In genomic region chr14:91009501-91010152, GRCh38 we compare ENCODE assay signal across 8 cellular contexts. TPM values are rescaled to one million over a fixed set of nuclear protein-coding genes. Genes with fewer than 3 reads are reported as not detected.
A peak's percentile ranks its signal among the peaks of the same experiment; 100 is the strongest.
DNase-seq lines count a peak whose midpoint lies in the region; ATAC-seq, FAIRE-seq and TF ChIP-seq lines count a peak whose summit lies in the region.

No MANE protein-coding gene starts in this region.

- peaks cover 28 to 41% (median 36%) of the 10 kb centered on the region in 3 donors for H3K4me1 Mint-ChIP-seq in IgD-negative memory B cell

- H3K9me3 Mint-ChIP-seq in IgD-negative memory B cell, result peaks cover 0 to 4% (median 0%) of the 10 kb centered on the region in 3 donors

- no peak overlapping the region for H3K4me3 ChIP-seq in esophagus squamous epithelium

- peak overlapping the region; percentile 54 to 80 (median 71) for H3K27ac Mint-ChIP-seq in IgD-negative memory B cell

- peak; percentile 90 for FAIRE-seq in GM12892 (lab: Jason Lieb, UNC)

- no peaks in the 10 kb centered on the region for H3K9me3 ChIP-seq in esophagus squamous epithelium

- H3K4me1 ChIP-seq in esophagus squamous epithelium, result peaks cover 4 to 71% (median 20%) of the 10 kb centered on the region in 3 donors

- 80 to 90% methylated on average over 3 of the region's 3 CpGs for WGBS in esophagus squamous epithelium, 2 donors

- peak; percentile 88 for ATAC-seq in GM21526 (IDR thresholded peaks at IDR 0.05; ENCODE audit: low FRiP score, unreplicated experiment)

- no peaks in the 10 kb centered on the region for H3K27me3 Mint-ChIP-seq in IgD-negative memory B cell

- H3K4me3 Mint-ChIP-seq in IgD-negative memory B cell, result peak overlapping the region; percentile 32 to 89 (median 69)

- no peak for TF ChIP-seq CTCF in esophagus squamous epithelium (IDR thresholded peaks at IDR 0.05)

- H3K27ac ChIP-seq in esophagus squamous epithelium, result peak overlapping the region in 3 of 4 donors; percentile 6 to 44 (median 15)

- DNase-seq in GM12892 (ENCODE audit: insufficient read length) (no peak), esophagus squamous epithelium (lab: John Stamatoyannopoulos, UW) (no peak), ureter (ENCODE audit: low spot score) (no peak), HuH-7.5 (ENCODE audit: low spot score) (no peak), NCI-H146 (lab: John Stamatoyannopoulos, UW) (no peak), LoVo (ENCODE audit: low spot score) (no peak)

- H3K36me3 Mint-ChIP-seq in IgD-negative memory B cell, result peaks cover 1% of the 10 kb centered on the region

- intact Hi-C loops in esophagus squamous epithelium (cut with DNase I), result no loop called here

- H3K27me3 ChIP-seq in esophagus squamous epithelium, result no peaks in the 10 kb centered on the region

- TF ChIP-seq POLR2A in GM12892 (IDR thresholded peaks at IDR 0.05; ENCODE audit: low read depth, low read length), result no peak
- no peak for TF ChIP-seq POLR2A in esophagus squamous epithelium (IDR thresholded peaks at IDR 0.05)

- no peaks in the 10 kb centered on the region for H3K36me3 ChIP-seq in esophagus squamous epithelium

RNA-seq across cellular contexts. Expression of gene RPS6KA5, which starts 50.8 kb away (rescaled TPM):
- polyA plus RNA-seq in GM12892 (2012; ENCODE audit: missing spikeins), result 1.1 TPM
- 19.0 TPM for polyA plus RNA-seq in IgD-negative memory B cell
- total RNA-seq in esophagus squamous epithelium, result 10 to 100 TPM in 1 of 4 donors, 1 to 10 TPM in 3; 3.1 to 10.5 (median 8.1) TPM
- 19.7 TPM for total RNA-seq in ureter
